In the genomic region with DNA sequence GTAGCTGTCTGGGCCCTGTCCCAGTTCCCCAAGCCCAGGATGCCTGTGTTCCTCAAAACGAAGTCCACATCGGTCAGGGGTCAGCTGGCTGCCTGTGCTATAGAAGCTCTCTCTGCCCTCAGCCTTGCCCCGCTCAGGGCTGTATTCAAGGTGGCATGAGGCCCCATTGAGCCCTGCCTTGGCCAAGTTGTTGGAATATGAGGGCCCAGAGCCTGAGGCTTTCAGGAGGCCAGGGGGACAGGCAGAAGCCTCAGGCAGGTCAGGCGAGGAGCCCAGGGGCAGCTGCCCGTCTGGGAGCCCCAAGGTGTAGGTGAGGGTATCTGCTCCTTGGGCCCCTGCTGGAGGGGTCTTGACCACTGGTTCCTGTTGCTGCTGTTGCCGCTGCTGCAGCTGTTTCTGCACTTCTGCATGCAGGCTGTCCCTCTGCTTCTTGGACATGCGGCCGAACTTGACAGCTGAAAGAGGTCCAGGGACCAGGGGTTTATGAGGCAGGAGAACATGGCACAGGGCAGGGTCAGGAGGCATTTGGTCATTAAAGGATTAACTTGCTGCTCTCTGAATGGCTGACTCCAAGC, we compare ENCODE assay signal across 19 cellular contexts. TPM values are rescaled to one million over a fixed set of nuclear protein-coding genes. Genes with fewer than 3 reads are reported as not detected.
DNase-seq lines count a peak whose midpoint lies in the region; ATAC-seq and TF ChIP-seq lines count a peak whose summit lies in the region.
"Had no signal": no experiment of that assay in that cellular context is flagged by ENCODE, and none has a peak within 500 bp of the region (broad histone marks: within the 10 kb centered on the region; RNA-seq: fewer than 3 reads in every experiment).

No MANE protein-coding gene starts in this region.

- H3K4me2 ChIP-seq in KMS-11 (peak overlapping the region; percentile 56; the same call in 1 of the 2 replicates), osteoblast (ENCODE audit: insufficient read depth, low read length) (no peak overlapping the region), trophoblast cell (ENCODE audit: low read length) (no peak overlapping the region)

- H4K12ac ChIP-seq in trophoblast cell (ENCODE audit: low read depth, low read length): no peak overlapping the region

- H3K4me3 Mint-ChIP-seq in activated CD8-positive, alpha-beta memory T cell treated with anti-CD3 and anti-CD28 coated beads, Interleukin-2, amount 10 ng/mL, durations not matched to agents 7 days and 5 days: no peak overlapping the region
- H3K4me3 Mint-ChIP-seq: H9, IgD-negative memory B cell had no signal

- H2BK12ac ChIP-seq in trophoblast cell (ENCODE audit: low read length): no peak overlapping the region

- no peaks in the 10 kb centered on the region for H3K27me3 Mint-ChIP-seq in activated CD8-positive, alpha-beta memory T cell treated with anti-CD3 and anti-CD28 coated beads, Interleukin-2, amount 10 ng/mL, durations not matched to agents 7 days and 5 days

- H2AFZ ChIP-seq in KMS-11 (ENCODE audit: low read depth) (peak overlapping the region; percentile 47; the same call in 1 of the 2 replicates), osteoblast (ENCODE audit: low read length) (no peak overlapping the region), trophoblast cell (ENCODE audit: insufficient read depth, low read length, poor library complexity) (no peak overlapping the region)

- H3K79me1 ChIP-seq in trophoblast cell (ENCODE audit: low read length): no peaks in the 10 kb centered on the region

- H3K9ac ChIP-seq in KMS-11: peak overlapping the region; percentile 9; the same call in 1 of the 2 replicates
- no peak overlapping the region for H3K9ac ChIP-seq in trophoblast cell (ENCODE audit: low read length)

- no peak overlapping the region for H4K8ac ChIP-seq in trophoblast cell (ENCODE audit: low read depth, low read length)

- H3K36me3 ChIP-seq in KMS-11 (ENCODE audit: insufficient read depth) (no peaks in the 10 kb centered on the region), osteoblast (ENCODE audit: insufficient read depth, low read length) (no peaks in the 10 kb centered on the region), trophoblast cell (ENCODE audit: control insufficient read depth in 1 of 2, insufficient read depth in 2 of 2, low read length in 2 of 2) (no peaks in the 10 kb centered on the region)
- peaks cover 7% of the 10 kb centered on the region for H3K36me3 ChIP-seq in effector memory CD4-positive, alpha-beta T cell (ENCODE audit: control insufficient read depth, insufficient read depth, low read length)

- DNase-seq in activated CD8-positive, alpha-beta memory T cell treated with anti-CD3 and anti-CD28 coated beads, Interleukin-2, amount 10 ng/mL, durations not matched to agents 7 days and 5 days: no peak
- no peak for DNase-seq in activated CD8-positive, alpha-beta memory T cell treated with anti-CD3 and anti-CD28 coated beads for 24 hours
- no peak for DNase-seq in effector memory CD4-positive, alpha-beta T cell
- DNase-seq in osteoblast (ENCODE audit: insufficient read length, low spot score, missing footprints): peak; percentile 55
- no peak for DNase-seq in trophoblast cell
- DNase-seq: H9, NCI-H187, NCI-H345, NCI-H526 treated with DMSO at 0.1 percent for 48 hours, SIG-M5 had no signal

- H3K4me1 ChIP-seq in KMS-11 (ENCODE audit: low read depth, poor library complexity, severe bottlenecking) (peaks cover 28% of the 10 kb centered on the region), osteoblast (ENCODE audit: insufficient read depth, low read length) (peaks cover 3% of the 10 kb centered on the region), trophoblast cell (ENCODE audit: control insufficient read depth in 1 of 2, insufficient read depth in 2 of 2, low read length in 2 of 2) (no peaks in the 10 kb centered on the region)
- H3K4me1 ChIP-seq in effector memory CD4-positive, alpha-beta T cell (ENCODE audit: control insufficient read depth, insufficient read depth, low read length, poor library complexity, severe bottlenecking): peaks cover 71% of the 10 kb centered on the region

- H4K20me1 ChIP-seq in KMS-11 (ENCODE audit: insufficient read depth) (no peaks in the 10 kb centered on the region), osteoblast (ENCODE audit: insufficient read depth, low read length) (no peaks in the 10 kb centered on the region)

- no peak overlapping the region for H3K18ac ChIP-seq in trophoblast cell (ENCODE audit: low read length)

- no CpG with 5 or more reads among the region's 8 CpGs for WGBS in trophoblast cell (ENCODE audit: extremely low coverage, insufficient coverage, insufficient read length)

- no peak overlapping the region for H2AK5ac ChIP-seq in trophoblast cell (ENCODE audit: low read length)

- H3K27me3 ChIP-seq in KMS-11 (ENCODE audit: insufficient read depth, low read depth) (no peaks in the 10 kb centered on the region), osteoblast (ENCODE audit: insufficient read depth, low read length) (peaks cover 31% of the 10 kb centered on the region), trophoblast cell (ENCODE audit: insufficient read depth, low read length) (no peaks in the 10 kb centered on the region)
- H3K27me3 ChIP-seq in effector memory CD4-positive, alpha-beta T cell (replicated peaks; ENCODE audit: control insufficient read depth, insufficient read depth, low read length, poor library complexity, severe bottlenecking): no peaks in the 10 kb centered on the region

- H3K4ac ChIP-seq in trophoblast cell (ENCODE audit: low read depth, low read length): no peak overlapping the region

- no peak for TF ChIP-seq CTCF in KMS-11 (conservative IDR thresholded peaks at IDR 0.05; ENCODE audit: low read depth, low read length)
- TF ChIP-seq CTCF in osteoblast (IDR thresholded peaks at IDR 0.05; ENCODE audit: extremely low read depth, low read depth, low read length): no peak

- peaks cover 39% of the 10 kb centered on the region for H3K4me1 Mint-ChIP-seq in activated CD8-positive, alpha-beta memory T cell treated with anti-CD3 and anti-CD28 coated beads, Interleukin-2, amount 10 ng/mL, durations not matched to agents 7 days and 5 days

- H3K4me3 ChIP-seq in KMS-11 (IDR thresholded peaks at IDR 0.05; ENCODE audit: insufficient read depth, low read depth, low read length) (no peak overlapping the region), osteoblast (ENCODE audit: insufficient read depth, low read length) (no peak overlapping the region), trophoblast cell (ENCODE audit: low read depth, low read length) (no peak overlapping the region)
- H3K4me3 ChIP-seq in effector memory CD4-positive, alpha-beta T cell (ENCODE audit: insufficient read depth, low read depth, low read length, poor library complexity, severe bottlenecking): no peak overlapping the region

- CTCF ChIA-PET in activated CD8-positive, alpha-beta memory T cell treated with anti-CD3 and anti-CD28 coated beads, Interleukin-2, amount 10 ng/mL, durations not matched to agents 7 days and 5 days (lab: Charles Lee): interaction anchor here (0.9 to 3.9 kb wide), 3 partner anchors 15 to 26 kb away, joined by 3 to 20 read pairs (median 4); no protein-coding TSS in a partner anchor

- H3K36me3 Mint-ChIP-seq in activated CD8-positive, alpha-beta memory T cell treated with anti-CD3 and anti-CD28 coated beads, Interleukin-2, amount 10 ng/mL, durations not matched to agents 7 days and 5 days: no peaks in the 10 kb centered on the region

- no peaks in the 10 kb centered on the region for H3K9me3 Mint-ChIP-seq in activated CD8-positive, alpha-beta memory T cell treated with anti-CD3 and anti-CD28 coated beads, Interleukin-2, amount 10 ng/mL, durations not matched to agents 7 days and 5 days (ENCODE audit: low read depth)
- H3K9me3 Mint-ChIP-seq: H9, IgD-negative memory B cell had no signal

- no peak for ATAC-seq in activated CD8-positive, alpha-beta memory T cell treated with anti-CD3 and anti-CD28 coated beads, Interleukin-2, amount 10 ng/mL, durations not matched to agents 7 days and 5 days
- ATAC-seq in HG02885 (IDR thresholded peaks at IDR 0.05; ENCODE audit: poor library complexity, unreplicated experiment) (no peak), HG03378 (IDR thresholded peaks at IDR 0.05; ENCODE audit: unreplicated experiment) (no peak)

- no peaks in the 10 kb centered on the region for H3K9me3 ChIP-seq in effector memory CD4-positive, alpha-beta T cell (ENCODE audit: control insufficient read depth, low read length)
- H3K9me3 ChIP-seq in osteoblast (ENCODE audit: low read depth, low read length) (no peaks in the 10 kb centered on the region), trophoblast cell (ENCODE audit: insufficient read depth, low read depth, low read length) (no peaks in the 10 kb centered on the region)

- H3K79me2 ChIP-seq in KMS-11 (ENCODE audit: insufficient read depth, low read depth): no peaks in the 10 kb centered on the region
- no peaks in the 10 kb centered on the region for H3K79me2 ChIP-seq in osteoblast (ENCODE audit: insufficient read depth, low read length)
- no peaks in the 10 kb centered on the region for H3K79me2 ChIP-seq in trophoblast cell (ENCODE audit: control insufficient read depth, insufficient read depth, low read length, poor library complexity)

- no peak overlapping the region for H2BK5ac ChIP-seq in trophoblast cell (ENCODE audit: low read depth, low read length, poor library complexity)

- no peak overlapping the region for H3K23ac ChIP-seq in trophoblast cell (ENCODE audit: low read length)

- H2BK120ac ChIP-seq in trophoblast cell (ENCODE audit: insufficient read depth, low read length, poor library complexity): no peak overlapping the region

- peak overlapping the region; percentile 73 for H3K27ac Mint-ChIP-seq in activated CD8-positive, alpha-beta memory T cell treated with anti-CD3 and anti-CD28 coated beads, Interleukin-2, amount 10 ng/mL, durations not matched to agents 7 days and 5 days
- H3K27ac Mint-ChIP-seq: IgD-negative memory B cell had no signal

- H3K27ac ChIP-seq in KMS-11: peak overlapping the region; percentile 25
- peak overlapping the region; percentile 29 for H3K27ac ChIP-seq in effector memory CD4-positive, alpha-beta T cell (ENCODE audit: insufficient read depth, low read length, poor library complexity, severe bottlenecking)
- no peak overlapping the region for H3K27ac ChIP-seq in osteoblast (ENCODE audit: low read depth, low read length)
- no peak overlapping the region for H3K27ac ChIP-seq in trophoblast cell (ENCODE audit: low read depth, low read length)
- H3K27ac ChIP-seq: HL-60 had no signal

- H3K14ac ChIP-seq in trophoblast cell (ENCODE audit: low read length): no peak overlapping the region

- no peak overlapping the region for H4K91ac ChIP-seq in trophoblast cell (ENCODE audit: low read depth, low read length)

RNA-seq across cellular contexts. Expression of a gene that starts 9.8 kb away (rescaled TPM):
- under 1 TPM; 0.07 to 0.15 TPM for total RNA-seq in activated CD8-positive, alpha-beta memory T cell treated with anti-CD3 and anti-CD28 coated beads, Interleukin-2, amount 10 ng/mL, durations not matched to agents 7 days and 5 days
- total RNA-seq in osteoblast: not detected in 2 replicates
- polyA plus RNA-seq in trophoblast cell (2013): not detected in 2 replicates
- total RNA-seq: A172, H9, LHCN-M2, OCI-LY7, RPMI7951 had no signal
- polyA plus RNA-seq: IgD-negative memory B cell had no signal

RNA-seq across cellular contexts. Expression of a gene that starts 16.5 kb away (rescaled TPM):
- total RNA-seq in activated CD8-positive, alpha-beta memory T cell treated with anti-CD3 and anti-CD28 coated beads, Interleukin-2, amount 10 ng/mL, durations not matched to agents 7 days and 5 days: 1 to 10 TPM in 1 of 2 experiments, under 1 TPM in 1; 0.30 to 1.3 TPM
- not detected in 2 replicates for total RNA-seq in osteoblast
- polyA plus RNA-seq in trophoblast cell (2013): 0.03 TPM in 2 replicates
- total RNA-seq: LHCN-M2, OCI-LY7, RPMI7951 had no signal

RNA-seq across cellular contexts. Expression of a gene that starts 24.6 kb away (rescaled TPM):
- under 1 TPM; 0.33 to 0.96 TPM for total RNA-seq in activated CD8-positive, alpha-beta memory T cell treated with anti-CD3 and anti-CD28 coated beads, Interleukin-2, amount 10 ng/mL, durations not matched to agents 7 days and 5 days
- not detected in 2 replicates for total RNA-seq in osteoblast
- 1.8 and 2.0 TPM in 2 replicates for polyA plus RNA-seq in trophoblast cell (2013)
- total RNA-seq: A172, LHCN-M2, OCI-LY7, RPMI7951 had no signal

RNA-seq across cellular contexts. Expression of a gene that starts 24.8 kb away (rescaled TPM):
- 10 to 100 TPM; 16.4 to 17.1 TPM for total RNA-seq in activated CD8-positive, alpha-beta memory T cell treated with anti-CD3 and anti-CD28 coated beads, Interleukin-2, amount 10 ng/mL, durations not matched to agents 7 days and 5 days
- total RNA-seq in osteoblast: 1.1 and 1.2 TPM in 2 replicates
- polyA plus RNA-seq in trophoblast cell (2013): 6.6 and 7.2 TPM in 2 replicates

RNA-seq across cellular contexts. Expression of a gene that starts 38.5 kb away (rescaled TPM):
- not detected for total RNA-seq in activated CD8-positive, alpha-beta memory T cell treated with anti-CD3 and anti-CD28 coated beads, Interleukin-2, amount 10 ng/mL, durations not matched to agents 7 days and 5 days
- total RNA-seq in osteoblast: not detected in 2 replicates
- polyA plus RNA-seq in trophoblast cell (2013): 9.2 and 11.3 TPM in 2 replicates
- total RNA-seq: A172, H9, LHCN-M2, OCI-LY7, RPMI7951 had no signal
- polyA plus RNA-seq: IgD-negative memory B cell had no signal

Comparison
In these comparisons a context has a peak if more than half of its experiments do, and no peak if none do; other contexts are left out.
1. H3K27ac ChIP-seq: peak in KMS-11 (single experiment) and effector memory CD4-positive, alpha-beta T cell (single experiment); none in osteoblast (single experiment) and trophoblast cell (single experiment).